Comparison of ENCODE assay signal across 8 cellular contexts in genomic region chr12:32390572-32391219, GRCh38. TPM values are rescaled to one million over a fixed set of nuclear protein-coding genes. Genes with fewer than 3 reads are reported as not detected.
DNase-seq lines count a peak whose midpoint lies in the region; ATAC-seq, FAIRE-seq and TF ChIP-seq lines count a peak whose summit lies in the region.

No MANE protein-coding gene starts in this region.

- no peak for FAIRE-seq in H54 (lab: Jason Lieb, UNC)

- no peaks in the 10 kb centered on the region for H3K4me1 Mint-ChIP-seq in MCF 10A (ENCODE audit: insufficient read depth, unreplicated experiment)
- H3K4me1 Mint-ChIP-seq in activated CD8-positive, alpha-beta T cell treated with anti-CD3 and anti-CD28 coated beads, Interleukin-2, amount 10 ng/mL, durations not matched to agents 7 days and 5 days (ENCODE audit: low read depth), result peaks cover 3% of the 10 kb centered on the region
- peaks cover 4% of the 10 kb centered on the region for H3K4me1 Mint-ChIP-seq in stimulated activated naive CD8-positive, alpha-beta T cell treated with anti-CD3 and anti-CD28 coated beads, Interleukin-15, Interleukin-2, amounts not matched to agents 100 ng/mL and 50 ng/mL, for 24 hours (ENCODE audit: low read depth)

- no peak overlapping the region for H3K4me3 Mint-ChIP-seq in MCF 10A (ENCODE audit: unreplicated experiment)
- H3K4me3 Mint-ChIP-seq in activated CD8-positive, alpha-beta T cell treated with anti-CD3 and anti-CD28 coated beads, Interleukin-2, amount 10 ng/mL, durations not matched to agents 7 days and 5 days, result peak overlapping the region; percentile 65
- H3K4me3 Mint-ChIP-seq in stimulated activated naive CD8-positive, alpha-beta T cell treated with anti-CD3 and anti-CD28 coated beads, Interleukin-15, Interleukin-2, amounts not matched to agents 100 ng/mL and 50 ng/mL, for 24 hours, result peak overlapping the region; percentile 70

- H3K4me3 ChIP-seq in breast epithelium, result peak overlapping the region; percentile 24 to 67 (median 48)

- CTCF ChIA-PET in MCF 10A (lab: Yijun Ruan, JAX), result no interaction called here
- CTCF ChIA-PET in activated CD8-positive, alpha-beta T cell treated with anti-CD3 and anti-CD28 coated beads, Interleukin-2, amount 10 ng/mL, durations not matched to agents 7 days and 5 days (lab: Charles Lee), result interaction anchor here (0.6 kb wide), 1 partner anchor 306 kb away, joined by 3 read pairs; no protein-coding TSS in a partner anchor

- peak; percentile 95 for ATAC-seq in activated CD8-positive, alpha-beta T cell treated with anti-CD3 and anti-CD28 coated beads, Interleukin-2, amount 10 ng/mL, durations not matched to agents 7 days and 5 days
- ATAC-seq in left ventricle myocardium superior (peak; percentile 73), HG02973 (IDR thresholded peaks at IDR 0.05; ENCODE audit: unreplicated experiment) (no peak), HG02610 (IDR thresholded peaks at IDR 0.05; ENCODE audit: unreplicated experiment) (no peak)

- DNase-seq in breast epithelium (ENCODE audit: low spot score in 2 of 2), result no peak
- no peak for DNase-seq in MCF 10A (ENCODE audit: unreplicated experiment)
- DNase-seq in activated CD8-positive, alpha-beta T cell treated with anti-CD3 and anti-CD28 coated beads, Interleukin-2, amount 10 ng/mL, durations not matched to agents 7 days and 5 days, result peak; percentile 46
- peak; percentile 56 for DNase-seq in left ventricle myocardium superior
- no peak for DNase-seq in H54 (ENCODE audit: insufficient read length, low spot score)

- BruUV-seq in MCF 10A (replicated peaks; lab: Mats Ljungman, UMichigan), result no TSS peak

- H3K27me3 ChIP-seq in breast epithelium, result no peaks in the 10 kb centered on the region

- intact Hi-C loops in breast epithelium (cut with DNase I; ENCODE audit: low total_unique reads) (no loop called here), MCF 10A (cut with micrococcal nuclease) (no loop called here), left ventricle myocardium superior (cut with micrococcal nuclease) (no loop called here)

- no peaks in the 10 kb centered on the region for H3K36me3 ChIP-seq in breast epithelium

- H3K27ac ChIP-seq in breast epithelium, result no peak overlapping the region

- no peaks in the 10 kb centered on the region for H3K4me1 ChIP-seq in breast epithelium

- TF ChIP-seq POLR2A in breast epithelium (IDR thresholded peaks at IDR 0.05) (no peak), H54 (IDR thresholded peaks at IDR 0.05; ENCODE audit: low read depth, low read length) (no peak)

- POLR2A ChIA-PET in MCF 10A (lab: Yijun Ruan, JAX), result interaction anchor here (0.7 to 0.8 kb wide), 2 partner anchors 12 to 59 kb away, joined by 3 to 4 read pairs; no protein-coding TSS in a partner anchor
- POLR2A ChIA-PET in activated CD8-positive, alpha-beta T cell treated with anti-CD3 and anti-CD28 coated beads, Interleukin-2, amount 10 ng/mL, durations not matched to agents 7 days and 5 days (lab: Charles Lee), result no interaction called here

- H3K36me3 Mint-ChIP-seq in MCF 10A (ENCODE audit: insufficient read depth, unreplicated experiment), result no peaks in the 10 kb centered on the region
- no peaks in the 10 kb centered on the region for H3K36me3 Mint-ChIP-seq in activated CD8-positive, alpha-beta T cell treated with anti-CD3 and anti-CD28 coated beads, Interleukin-2, amount 10 ng/mL, durations not matched to agents 7 days and 5 days (ENCODE audit: low read depth)
- no peaks in the 10 kb centered on the region for H3K36me3 Mint-ChIP-seq in stimulated activated naive CD8-positive, alpha-beta T cell treated with anti-CD3 and anti-CD28 coated beads, Interleukin-15, Interleukin-2, amounts not matched to agents 100 ng/mL and 50 ng/mL, for 24 hours (ENCODE audit: low read depth)

- no peaks in the 10 kb centered on the region for H3K27me3 Mint-ChIP-seq in MCF 10A (ENCODE audit: insufficient read depth, unreplicated experiment)
- H3K27me3 Mint-ChIP-seq in activated CD8-positive, alpha-beta T cell treated with anti-CD3 and anti-CD28 coated beads, Interleukin-2, amount 10 ng/mL, durations not matched to agents 7 days and 5 days (ENCODE audit: low read depth), result no peaks in the 10 kb centered on the region
- H3K27me3 Mint-ChIP-seq in stimulated activated naive CD8-positive, alpha-beta T cell treated with anti-CD3 and anti-CD28 coated beads, Interleukin-15, Interleukin-2, amounts not matched to agents 100 ng/mL and 50 ng/mL, for 24 hours, result peaks cover 6% of the 10 kb centered on the region

- no peaks in the 10 kb centered on the region for H3K9me3 Mint-ChIP-seq in MCF 10A (ENCODE audit: unreplicated experiment)
- no peaks in the 10 kb centered on the region for H3K9me3 Mint-ChIP-seq in activated CD8-positive, alpha-beta T cell treated with anti-CD3 and anti-CD28 coated beads, Interleukin-2, amount 10 ng/mL, durations not matched to agents 7 days and 5 days (ENCODE audit: insufficient read depth)
- H3K9me3 Mint-ChIP-seq in stimulated activated naive CD8-positive, alpha-beta T cell treated with anti-CD3 and anti-CD28 coated beads, Interleukin-15, Interleukin-2, amounts not matched to agents 100 ng/mL and 50 ng/mL, for 24 hours, result no peaks in the 10 kb centered on the region

- H3K27ac Mint-ChIP-seq in MCF 10A (ENCODE audit: low read depth, unreplicated experiment), result no peak overlapping the region
- H3K27ac Mint-ChIP-seq in activated CD8-positive, alpha-beta T cell treated with anti-CD3 and anti-CD28 coated beads, Interleukin-2, amount 10 ng/mL, durations not matched to agents 7 days and 5 days, result no peak overlapping the region
- H3K27ac Mint-ChIP-seq in stimulated activated naive CD8-positive, alpha-beta T cell treated with anti-CD3 and anti-CD28 coated beads, Interleukin-15, Interleukin-2, amounts not matched to agents 100 ng/mL and 50 ng/mL, for 24 hours, result no peak overlapping the region

- H3K9me3 ChIP-seq in breast epithelium, result no peaks in the 10 kb centered on the region

- TF ChIP-seq CTCF in breast epithelium (IDR thresholded peaks at IDR 0.05), result no peak
- TF ChIP-seq CTCF in MCF 10A (IDR thresholded peaks at IDR 0.05; ENCODE audit: unreplicated experiment), result no peak

RNA-seq across cellular contexts. Expression of gene FGD4, which starts 8.7 kb away (rescaled TPM):
- total RNA-seq in breast epithelium (10 to 100 TPM; 50.5 to 57.8 (median 56.3) TPM), MCF 10A (2022) (32.5 and 34.7 TPM in 2 replicates), left ventricle myocardium superior (21.7 TPM)
- total RNA-seq in activated CD8-positive, alpha-beta T cell treated with anti-CD3 and anti-CD28 coated beads, Interleukin-2, amount 10 ng/mL, durations not matched to agents 7 days and 5 days, result under 1 TPM; 0.66 to 0.68 TPM

Comparison
In these comparisons a context has a peak if more than half of its experiments do, and no peak if none do; other contexts are left out.
1. DNase-seq: peak in activated CD8-positive, alpha-beta T cell treated with anti-CD3 and anti-CD28 coated beads, Interleukin-2, amount 10 ng/mL, durations not matched to agents 7 days and 5 days (single experiment) and left ventricle myocardium superior (single experiment); none in breast epithelium (0 of 2), MCF 10A (single experiment) and H54 (single experiment).
2. ATAC-seq: peak in activated CD8-positive, alpha-beta T cell treated with anti-CD3 and anti-CD28 coated beads, Interleukin-2, amount 10 ng/mL, durations not matched to agents 7 days and 5 days (single experiment) and left ventricle myocardium superior (single experiment); none in HG02973 (single experiment) and HG02610 (single experiment).
3. RNA of gene FGD4, which starts 8.7 kb away (total RNA-seq): 50.5 to 57.8 TPM in breast epithelium, 32.5 to 34.7 TPM in MCF 10A and 21.7 TPM in left ventricle myocardium superior (single experiment); 0.66 to 0.68 TPM in activated CD8-positive, alpha-beta T cell treated with anti-CD3 and anti-CD28 coated beads, Interleukin-2, amount 10 ng/mL, durations not matched to agents 7 days and 5 days; every median in the first group is over 10 times any median in the second.